Comparison of ENCODE assay signal across 25 cellular contexts in the genomic region with DNA sequence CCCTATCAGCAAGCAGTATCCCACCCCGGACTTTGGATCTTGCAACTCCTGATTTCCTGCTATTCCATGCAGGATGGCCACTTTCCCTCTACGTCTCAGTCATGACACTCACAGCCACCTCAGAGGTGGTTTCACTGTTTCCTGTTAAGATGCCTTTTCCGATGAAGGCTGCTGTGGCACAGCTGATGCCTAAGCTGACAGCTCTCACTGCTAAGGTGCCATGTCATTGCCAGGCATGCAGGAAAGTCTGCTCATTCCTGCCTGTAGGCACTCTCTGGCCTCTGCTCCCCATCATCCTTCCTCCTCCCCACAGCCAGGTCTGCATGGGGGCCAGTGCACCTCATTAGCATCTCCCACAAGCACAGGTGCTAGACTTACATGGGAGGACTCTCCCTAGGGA.
"Had no signal": no experiment of that assay in that cellular context is flagged by ENCODE, and none has a peak within 500 bp of the region (broad histone marks: within the 10 kb centered on the region; RNA-seq: fewer than 3 reads in every experiment).

No MANE protein-coding gene starts in this region.

- H3K27ac Mint-ChIP-seq: activated CD4-positive, alpha-beta memory T cell treated with anti-CD3 and anti-CD28 coated beads, Interleukin-2, amount 10 ng/mL, durations not matched to agents 7 days and 5 days; activated CD4-positive, alpha-beta T cell treated with anti-CD3 and anti-CD28 coated beads, Interleukin-2, amount 10 ng/mL, durations not matched to agents 7 days and 5 days; activated naive CD4-positive, alpha-beta T cell treated with anti-CD3 and anti-CD28 coated beads, Interleukin-2, amount 10 ng/mL, durations not matched to agents 7 days and 5 days; activated naive CD4-positive, alpha-beta T cell treated with anti-CD3 and anti-CD28 coated beads, Interleukin-2, amount 50 U/mL, for 72 hours; activated naive CD8-positive, alpha-beta T cell treated with anti-CD3 and anti-CD28 coated beads, Interleukin-2, amount 10 ng/mL, durations not matched to agents 7 days and 5 days; activated T-cell treated with anti-CD3 and anti-CD28 coated beads, Interleukin-2, amount 50 U/mL, for 24 hours; activated T-cell treated with anti-CD3 and anti-CD28 coated beads, Interleukin-2, amount 50 U/mL, for 72 hours; brain; dendritic cell treated with granulocyte-macrophage colony-stimulating factor and Interleukin-4, amounts not matched to agents 40 ng/mL and 50 ng/mL, for 4 days; endodermal cell had no signal

- H3K27me3 Mint-ChIP-seq: activated CD4-positive, alpha-beta memory T cell treated with anti-CD3 and anti-CD28 coated beads, Interleukin-2, amount 10 ng/mL, durations not matched to agents 7 days and 5 days; activated CD4-positive, alpha-beta T cell treated with anti-CD3 and anti-CD28 coated beads, Interleukin-2, amount 10 ng/mL, durations not matched to agents 7 days and 5 days; activated naive CD4-positive, alpha-beta T cell treated with anti-CD3 and anti-CD28 coated beads, Interleukin-2, amount 10 ng/mL, durations not matched to agents 7 days and 5 days; activated naive CD8-positive, alpha-beta T cell treated with anti-CD3 and anti-CD28 coated beads, Interleukin-2, amount 10 ng/mL, durations not matched to agents 7 days and 5 days; activated T-cell treated with anti-CD3 and anti-CD28 coated beads, Interleukin-2, amount 50 U/mL, for 24 hours; central memory CD8-positive, alpha-beta T cell; dendritic cell treated with granulocyte-macrophage colony-stimulating factor and Interleukin-4, amounts not matched to agents 40 ng/mL and 50 ng/mL, for 4 days had no signal

- ATAC-seq: activated naive CD4-positive, alpha-beta T cell treated with anti-CD3 and anti-CD28 coated beads, Interleukin-2, amount 50 U/mL, for 72 hours; activated T-cell treated with anti-CD3 and anti-CD28 coated beads, Interleukin-2, amount 50 U/mL, for 72 hours; esophagus mucosa had no signal

- H3K36me3 Mint-ChIP-seq: activated naive CD4-positive, alpha-beta T cell treated with anti-CD3 and anti-CD28 coated beads, Interleukin-2, amount 10 ng/mL, durations not matched to agents 7 days and 5 days; activated naive CD4-positive, alpha-beta T cell treated with anti-CD3 and anti-CD28 coated beads, Interleukin-2, amount 50 U/mL, for 72 hours; activated naive CD8-positive, alpha-beta T cell treated with anti-CD3 and anti-CD28 coated beads, Interleukin-2, amount 10 ng/mL, durations not matched to agents 7 days and 5 days; brain had no signal

- H3K4me3 Mint-ChIP-seq: activated CD4-positive, alpha-beta memory T cell treated with anti-CD3 and anti-CD28 coated beads, Interleukin-2, amount 10 ng/mL, durations not matched to agents 7 days and 5 days; activated CD4-positive, alpha-beta T cell treated with anti-CD3 and anti-CD28 coated beads, Interleukin-2, amount 10 ng/mL, durations not matched to agents 7 days and 5 days; activated naive CD4-positive, alpha-beta T cell treated with anti-CD3 and anti-CD28 coated beads, Interleukin-2, amount 10 ng/mL, durations not matched to agents 7 days and 5 days; activated naive CD8-positive, alpha-beta T cell treated with anti-CD3 and anti-CD28 coated beads, Interleukin-2, amount 10 ng/mL, durations not matched to agents 7 days and 5 days; activated T-cell treated with anti-CD3 and anti-CD28 coated beads, Interleukin-2, amount 50 U/mL, for 24 hours; activated T-cell treated with anti-CD3 and anti-CD28 coated beads, Interleukin-2, amount 50 U/mL, for 72 hours; brain; central memory CD8-positive, alpha-beta T cell; dendritic cell treated with granulocyte-macrophage colony-stimulating factor and Interleukin-4, amounts not matched to agents 40 ng/mL and 50 ng/mL, for 4 days; endodermal cell had no signal

- H3K4me1 Mint-ChIP-seq: activated CD4-positive, alpha-beta memory T cell treated with anti-CD3 and anti-CD28 coated beads, Interleukin-2, amount 10 ng/mL, durations not matched to agents 7 days and 5 days; activated CD4-positive, alpha-beta T cell treated with anti-CD3 and anti-CD28 coated beads, Interleukin-2, amount 10 ng/mL, durations not matched to agents 7 days and 5 days; activated naive CD4-positive, alpha-beta T cell treated with anti-CD3 and anti-CD28 coated beads, Interleukin-2, amount 10 ng/mL, durations not matched to agents 7 days and 5 days; activated naive CD8-positive, alpha-beta T cell treated with anti-CD3 and anti-CD28 coated beads, Interleukin-2, amount 10 ng/mL, durations not matched to agents 7 days and 5 days; brain; central memory CD8-positive, alpha-beta T cell; endodermal cell had no signal

- H3K9me3 Mint-ChIP-seq: activated CD4-positive, alpha-beta T cell treated with anti-CD3 and anti-CD28 coated beads, Interleukin-2, amount 10 ng/mL, durations not matched to agents 7 days and 5 days; dendritic cell treated with granulocyte-macrophage colony-stimulating factor and Interleukin-4, amounts not matched to agents 40 ng/mL and 50 ng/mL, for 4 days; endodermal cell had no signal

- DNase-seq: activated CD4-positive, alpha-beta memory T cell treated with anti-CD3 and anti-CD28 coated beads, Interleukin-2, amount 10 ng/mL, durations not matched to agents 7 days and 5 days; activated CD4-positive, alpha-beta T cell treated with anti-CD3 and anti-CD28 coated beads for 1 hour; activated CD4-positive, alpha-beta T cell treated with anti-CD3 and anti-CD28 coated beads for 4 hours; activated CD4-positive, alpha-beta T cell treated with anti-CD3 and anti-CD28 coated beads, Interleukin-2, amount 10 ng/mL, durations not matched to agents 7 days and 5 days; activated CD4-positive, alpha-beta T cell treated with anti-CD3 and anti-CD28 coated beads, Interleukin-2, amount 50 U/mL, for 4 hours; activated CD4-positive, CD25-positive, alpha-beta regulatory T cell; activated CD8-positive, alpha-beta memory T cell treated with anti-CD3 and anti-CD28 coated beads, Interleukin-2, amount 50 U/mL, for 48 hours; activated gamma-delta T cell; activated naive CD4-positive, alpha-beta T cell; activated naive CD4-positive, alpha-beta T cell treated with anti-CD3 and anti-CD28 coated beads, Interleukin-2, amount 10 ng/mL, durations not matched to agents 7 days and 5 days; activated naive CD8-positive, alpha-beta T cell treated with anti-CD3 and anti-CD28 coated beads, Interleukin-2, amount 10 ng/mL, durations not matched to agents 7 days and 5 days; activated T-cell treated with anti-CD3 and anti-CD28 coated beads for 4 hours; activated T-cell treated with anti-CD3 and anti-CD28 coated beads, Interleukin-2, amount 50 U/mL, for 24 hours; activated T-cell treated with anti-CD3 and anti-CD28 coated beads, Interleukin-2, amount 50 U/mL, for 72 hours; dorsolateral prefrontal cortex; effector memory CD4-positive, alpha-beta T cell; endodermal cell; foreskin fibroblast; head of caudate nucleus; T-helper 2 cell had no signal
